ENCODE assay signal across 20 cellular contexts in genomic region chr20:3477861-3478544, GRCh38. TPM values are rescaled to one million over a fixed set of nuclear protein-coding genes. Genes with fewer than 3 reads are reported as not detected.
DNase-seq lines count a peak whose midpoint lies in the region; ATAC-seq, FAIRE-seq and TF ChIP-seq lines count a peak whose summit lies in the region.
"Had no signal": no experiment of that assay in that cellular context is flagged by ENCODE, and none has a peak within 500 bp of the region (broad histone marks: within the 10 kb centered on the region; RNA-seq: fewer than 3 reads in every experiment).

No MANE protein-coding gene starts in this region.

- TF ChIP-seq EP300 in HepG2 (IDR thresholded peaks at IDR 0.05; ENCODE audit: low read depth in 2 of 2, low read length in 2 of 2) = 0 out of 4 replicates have a peak, but pooled peaks of 1 of the 2 experiments have one; percentile 24
- no peak for TF ChIP-seq EP300 in HepG2 (CRISPR knock-in tag; IDR thresholded peaks at IDR 0.05; ENCODE audit: borderline replicate concordance)

- no peak for TF ChIP-seq RAD21 in HepG2 (CRISPR knock-in tag; IDR thresholded peaks at IDR 0.05)

- no TSS peak for BruUV-seq in HepG2 (replicated peaks; lab: Mats Ljungman, UMichigan)

- H3K4me1 Mint-ChIP-seq in memory B cell = peaks cover 20% of the 10 kb centered on the region
- H3K4me1 Mint-ChIP-seq: H9 had no signal

- FAIRE-seq in HepG2 (lab: Jason Lieb, UNC) = no peak
- FAIRE-seq: A204.1, H1, K562 had no signal

- H3K36me3 Mint-ChIP-seq in memory B cell = peaks cover 2% of the 10 kb centered on the region

- 53 to 68% methylated on average over 5 of the region's 5 CpGs for WGBS in body of pancreas, 2 donors
- 95% methylated on average over 5 of the region's 5 CpGs for WGBS in HepG2 (ENCODE audit: low lambda C conversion rate)

- in situ Hi-C loops in HepG2 (cut with HindIII; ENCODE audit: extremely low pct_ligation_motif_present, low pct_unique_long_range_greater_than_20kb) = no loop called here

- H3K9me3 Mint-ChIP-seq in memory B cell = no peaks in the 10 kb centered on the region
- H3K9me3 Mint-ChIP-seq: CD4-positive, alpha-beta T cell; H9 had no signal

- H4K20me1 ChIP-seq in HepG2 (ENCODE audit: insufficient read depth, low read length) = peaks cover 2% of the 10 kb centered on the region; the same call in 1 of the 2 replicates

- peak overlapping the region; percentile 1; the same call in 1 of the 2 replicates for H3K4me2 ChIP-seq in HepG2 (ENCODE audit: low read depth, low read length)

- H3K4me3 ChIP-seq in HEK293 (ENCODE audit: low read depth, low read length) (no peak overlapping the region), body of pancreas (no peak overlapping the region), HepG2 (replicated peaks in 1 of 3; ENCODE audit: insufficient read depth in 1 of 3, low read depth in 2 of 3, low read length in 3 of 3) (no peak overlapping the region), upper lobe of right lung (no peak overlapping the region)
- H3K4me3 ChIP-seq: K562 had no signal

- H3K27ac ChIP-seq in HEK293 (ENCODE audit: extremely low read depth, low read depth, low read length) (no peak overlapping the region), body of pancreas (peak overlapping the region in 3 of 4 donors; percentile 31 to 56 (median 48)), HepG2 (ENCODE audit: extremely low read length, insufficient read depth, low read length) (peak overlapping the region; percentile 57), upper lobe of right lung (no peak overlapping the region)
- H3K27ac ChIP-seq: C4-2B, HL-60 had no signal

- H3K36me3 ChIP-seq in HEK293 (ENCODE audit: control insufficient read depth in 2 of 2, insufficient read depth in 1 of 2, low read length in 2 of 2) (no peaks in the 10 kb centered on the region; a peak in 2 of 3 replicates), body of pancreas (replicated peaks in 1 of 2; ENCODE audit: insufficient read depth in 1 of 2, low read depth in 2 of 2) (no peaks in the 10 kb centered on the region), HepG2 (replicated peaks in 1 of 2; ENCODE audit: control insufficient read depth in 1 of 2, insufficient read depth in 2 of 2, low read length in 2 of 2) (no peaks in the 10 kb centered on the region; a peak in 2 of 5 replicates), upper lobe of right lung (peaks cover 6% of the 10 kb centered on the region)

- no peak overlapping the region for H2AFZ ChIP-seq in HepG2 (ENCODE audit: low read length)

- peaks cover 57% of the 10 kb centered on the region for H3K79me2 ChIP-seq in HepG2 (ENCODE audit: insufficient read depth, low read length)

- H3K9ac ChIP-seq in HepG2 (ENCODE audit: insufficient read depth, low read depth, low read length) = no peak overlapping the region

- H3K4me1 ChIP-seq in HEK293 (ENCODE audit: control insufficient read depth, insufficient read depth, low read length) = peaks cover 6% of the 10 kb centered on the region; the same call in 1 of the 2 replicates
- peaks cover 45% of the 10 kb centered on the region for H3K4me1 ChIP-seq in body of pancreas
- peaks cover 48% of the 10 kb centered on the region for H3K4me1 ChIP-seq in HepG2 (ENCODE audit: insufficient read depth, low read length)
- peaks cover 10% of the 10 kb centered on the region for H3K4me1 ChIP-seq in upper lobe of right lung

- DNase-seq in body of pancreas (no peak), HepG2 (ENCODE audit: low spot score) (peak; percentile 55), memory B cell (ENCODE audit: low spot score in 2 of 2) (no peak), GDM1 (lab: John Stamatoyannopoulos, UW) (no peak), upper lobe of right lung (no peak)
- DNase-seq: AML-193; CD4-positive, alpha-beta T cell; DMS153; DMS79; GF-D8; H9; IMR-90 had no signal

- ATAC-seq in body of pancreas (no peak), HepG2 (peak; percentile 64), memory B cell (ENCODE audit: low read depth) (no peak), GM18861 (IDR thresholded peaks at IDR 0.05; ENCODE audit: unreplicated experiment) (no peak), upper lobe of right lung (no peak), GM21619 (IDR thresholded peaks at IDR 0.05; ENCODE audit: unreplicated experiment) (no peak)
- ATAC-seq: K562 had no signal

- intact Hi-C loops in body of pancreas (cut with DNase I) = loop anchor here (10.0 kb wide), 1 partner anchor 83 kb away; no protein-coding TSS in a partner anchor
- intact Hi-C loops in HepG2 (cut with micrococcal nuclease; ENCODE audit: unreplicated experiment) = no loop called here
- intact Hi-C loops in upper lobe of right lung (cut with DNase I) = no loop called here

- H3K9me3 ChIP-seq in HEK293 (ENCODE audit: control insufficient read depth, insufficient read depth, low read depth, low read length) (no peaks in the 10 kb centered on the region), body of pancreas (no peaks in the 10 kb centered on the region), HepG2 (ENCODE audit: low read length) (no peaks in the 10 kb centered on the region), upper lobe of right lung (no peaks in the 10 kb centered on the region)

- no peaks in the 10 kb centered on the region for H3K27me3 ChIP-seq in body of pancreas
- H3K27me3 ChIP-seq in HepG2 (ENCODE audit: control insufficient read depth in 1 of 2, insufficient read depth in 2 of 2, low read length in 2 of 2) = no peaks in the 10 kb centered on the region
- H3K27me3 ChIP-seq in upper lobe of right lung = no peaks in the 10 kb centered on the region

- POLR2A ChIA-PET in HEK293 (lab: Yijun Ruan, JAX) = no interaction called here
- POLR2A ChIA-PET in HepG2 (lab: Yijun Ruan, JAX) = no interaction called here

- TF ChIP-seq CTCF in HEK293 (tag by site-specific recombination; IDR thresholded peaks at IDR 0.05) (no peak), body of pancreas (IDR thresholded peaks at IDR 0.05) (no peak), HepG2 (CRISPR knock-in tag; IDR thresholded peaks at IDR 0.05) (no peak), upper lobe of right lung (IDR thresholded peaks at IDR 0.05) (no peak)

- TF ChIP-seq POLR2A in body of pancreas (IDR thresholded peaks at IDR 0.05) (no peak), HepG2 (IDR thresholded peaks at IDR 0.05; ENCODE audit: insufficient read depth in 1 of 2, low read depth in 2 of 2, low read length in 2 of 2) (no peak)

- no peak overlapping the region for H3K4me3 Mint-ChIP-seq in memory B cell
- H3K4me3 Mint-ChIP-seq: CD4-positive, alpha-beta T cell; H9 had no signal

- CTCF ChIA-PET in HEK293 (lab: Yijun Ruan, JAX) (no interaction called here), HepG2 (lab: Yijun Ruan, JAX; ENCODE audit: low intra/inter-chr PET ratio, low total read pairs) (no interaction called here)

- H3K27ac Mint-ChIP-seq in memory B cell = peak overlapping the region; percentile 1
- H3K27ac Mint-ChIP-seq: CD4-positive, alpha-beta T cell had no signal

- no peaks in the 10 kb centered on the region for H3K27me3 Mint-ChIP-seq in memory B cell
- H3K27me3 Mint-ChIP-seq: CD4-positive, alpha-beta T cell had no signal

TF ChIP-seq in HEK293, 187 proteins besides CTCF, POLR2A, EP300 and RAD21:
- TF ChIP-seq ZNF202 (tag by site-specific recombination; IDR thresholded peaks at IDR 0.05; ENCODE audit: borderline replicate concordance) (no peak), ZNF146 (tag by site-specific recombination; IDR thresholded peaks at IDR 0.05) (peak; percentile 69)

TF ChIP-seq in HepG2, 621 proteins besides CTCF, POLR2A, EP300 and RAD21 (continues in another document):
- peak; percentile 80 for TF ChIP-seq HOMEZ (CRISPR knock-in tag; IDR thresholded peaks at IDR 0.05; ENCODE audit: low read depth)
- no peak for TF ChIP-seq FOXP1 (IDR thresholded peaks at IDR 0.05)
- TF ChIP-seq FOXP1 (CRISPR knock-in tag; IDR thresholded peaks at IDR 0.05) = peak; percentile 54; the same call in 1 of the 2 replicates
- peak; percentile 51; the same call in 1 of the 2 replicates for TF ChIP-seq RARA (CRISPR knock-in tag; IDR thresholded peaks at IDR 0.05)
- no peak for TF ChIP-seq SOX13 (IDR thresholded peaks at IDR 0.05)
- peak in 1 of 2 experiments; percentile 27; a peak in 1 of 4 replicates for TF ChIP-seq SOX13 (CRISPR knock-in tag; conservative IDR thresholded peaks at IDR 0.05 in 1 of 2, IDR thresholded peaks at IDR 0.05 in 1 of 2)

RNA-seq across cellular contexts. Expression of gene ATRN, which starts 7.2 kb away (rescaled TPM):
- total RNA-seq in body of pancreas = 10 to 100 TPM; 17.6 to 18.8 TPM
- total RNA-seq in HepG2 (2016; rRNA removed; fragmentation: Illumina TruSeq; extraction: Trizol) = 30.8 and 44.2 TPM in 2 replicates
- 3.7 and 4.2 TPM in 2 replicates for total RNA-seq in HepG2 (2016; cell fraction: cytosol; rRNA removed; fragmentation: Illumina TruSeq; extraction: Trizol; ENCODE audit: low read depth)
- total RNA-seq in HepG2 (2016; cell fraction: insoluble cytoplasmic fraction; rRNA removed; fragmentation: Illumina TruSeq; extraction: Trizol) = 27.2 and 45.7 TPM in 2 replicates
- 9.6 and 11.5 TPM in 2 replicates for total RNA-seq in HepG2 (2016; cell fraction: membrane; rRNA removed; fragmentation: Illumina TruSeq; extraction: Trizol)
- 61.1 and 74.3 TPM in 2 replicates for total RNA-seq in HepG2 (2016; cell fraction: nucleus; rRNA removed; fragmentation: Illumina TruSeq; extraction: Trizol)
- 81.1 and 97.2 TPM in 2 replicates for polyA plus RNA-seq in HepG2 (2011; rRNA removed)
- 56.4 and 83.6 TPM in 2 replicates for polyA plus RNA-seq in HepG2 (2011; cell fraction: cytosol; rRNA removed)
- 56.4 and 62.4 TPM in 2 replicates for polyA plus RNA-seq in HepG2 (2011; cell fraction: nucleus; rRNA removed)
- polyA plus RNA-seq in HepG2 (2012) = 69.4 and 78.7 TPM in 2 replicates
- 1.8 and 2.0 TPM in 2 replicates for polyA plus RNA-seq in HepG2 (2016; cell fraction: cytosol; fragmentation: Illumina TruSeq; extraction: Trizol; ENCODE audit: low read depth)
- polyA plus RNA-seq in HepG2 (2016; cell fraction: insoluble cytoplasmic fraction; fragmentation: Illumina TruSeq; extraction: Trizol; ENCODE audit: low read depth) = 14.7 and 16.4 TPM in 2 replicates
- polyA plus RNA-seq in HepG2 (2016; cell fraction: membrane; fragmentation: Illumina TruSeq; extraction: Trizol; ENCODE audit: low read depth) = 4.0 and 4.6 TPM in 2 replicates
- 41.8 and 43.9 TPM in 2 replicates for polyA plus RNA-seq in HepG2 (2016; cell fraction: nucleus; fragmentation: Illumina TruSeq; extraction: Trizol; ENCODE audit: insufficient read depth, low read depth)
- 12.4 and 245 TPM in 2 replicates for polyA minus RNA-seq in HepG2 (2011; rRNA and poly(A)+ RNA removed; ENCODE audit: low replicate concordance)
- 92.1 and 130 TPM in 2 replicates for polyA minus RNA-seq in HepG2 (2011; cell fraction: cytosol; rRNA and poly(A)+ RNA removed)
- polyA minus RNA-seq in HepG2 (2011; cell fraction: nucleus; rRNA and poly(A)+ RNA removed) = 123 and 165 TPM in 2 replicates
- total RNA-seq in upper lobe of right lung = 31.6 TPM

Comparison
In these comparisons a context has a peak if more than half of its experiments do, and no peak if none do; other contexts are left out.
1. H3K27ac ChIP-seq: peak in body of pancreas (3 of 4) and HepG2 (single experiment); none in HEK293 (single experiment) and upper lobe of right lung (single experiment).
2. Of the 63 proteins assayed by ChIP-seq in both HepG2 and HEK293: peak only in HepG2: ZNF362; only in HEK293: none; in both: none; in neither: 62.